Comparison of ENCODE assay signal across 8 cellular contexts in genomic region chr11:14422052-14422813, GRCh38.
A peak's percentile ranks its signal among the peaks of the same experiment; 100 is the strongest.
DNase-seq lines count a peak whose midpoint lies in the region; FAIRE-seq and TF ChIP-seq lines count a peak whose summit lies in the region.

No MANE protein-coding gene starts in this region.

- 17% methylated on average over 14 of the region's 15 CpGs for WGBS in SK-N-SH (ENCODE audit: low lambda C conversion rate)

- peak overlapping the region; percentile 30; the same call in 1 of the 2 replicates for H3K4me2 ChIP-seq in SK-N-SH

- H3K79me2 ChIP-seq in SK-N-SH (ENCODE audit: insufficient read depth) = no peaks in the 10 kb centered on the region

- H3F3A ChIP-seq in SK-N-SH (replicated peaks; ENCODE audit: insufficient read depth) = no peaks in the 10 kb centered on the region

- CTCF ChIA-PET in SK-N-SH (lab: Yijun Ruan, JAX) (interaction anchor here (0.8 to 8.8 kb wide), 5 partner anchors 31 to 120 kb away, joined by 3 to 62 read pairs (median 6); no protein-coding TSS in a partner anchor), GM10248 (lab: Yijun Ruan, JAX) (interaction anchor here (0.9 to 2.1 kb wide), 6 partner anchors 9 to 649 kb away, joined by 3 to 9 read pairs (median 3); no protein-coding TSS in a partner anchor)

- H3K27me3 Mint-ChIP-seq in nephron progenitor cell (ENCODE audit: low read depth, poor library complexity) = peaks cover 9% of the 10 kb centered on the region

- H4K20me1 ChIP-seq in SK-N-SH (ENCODE audit: insufficient read depth) = no peaks in the 10 kb centered on the region

- DNase-seq in 8988T = peak; percentile 45
- peak; percentile 88 for DNase-seq in HPDE6-E6E7 (ENCODE audit: extremely low spot score)
- peak; percentile 69 for DNase-seq in SK-N-SH
- DNase-seq in fibroblast of the conjunctiva (ENCODE audit: low read depth) = peak; percentile 99
- peak; percentile 59 for DNase-seq in nephron progenitor cell
- no peak for DNase-seq in putamen (ENCODE audit: low spot score)
- no peak for DNase-seq in GM10248 (ENCODE audit: extremely low spot score)
- DNase-seq in GM12891 (ENCODE audit: insufficient read length, low spot score) = no peak

- no peak overlapping the region for H3K4me3 Mint-ChIP-seq in nephron progenitor cell

- no peak overlapping the region for H2AFZ ChIP-seq in SK-N-SH (ENCODE audit: low read depth)

- no peak for FAIRE-seq in GM12891 (lab: Jason Lieb, UNC)

- H3K36me3 ChIP-seq in SK-N-SH (replicated peaks in 1 of 2; ENCODE audit: control insufficient read depth in 1 of 2, insufficient read depth in 2 of 2, low read length in 1 of 2) = no peaks in the 10 kb centered on the region

- no peak for TF ChIP-seq POLR2A in GM12891 (IDR thresholded peaks at IDR 0.05; ENCODE audit: low read depth, low read length)

- H3K4me1 ChIP-seq in SK-N-SH (ENCODE audit: control insufficient read depth in 1 of 2, insufficient read depth in 2 of 2, low read depth in 1 of 2, low read length in 1 of 2) = peaks cover 9 to 36% of the 10 kb centered on the region in 2 experiments; a peak in 3 of 4 replicates

- TF ChIP-seq CTCF in SK-N-SH (IDR thresholded peaks at IDR 0.05) (no peak), nephron progenitor cell (IDR thresholded peaks at IDR 0.05) (no peak), GM10248 (IDR thresholded peaks at IDR 0.05; ENCODE audit: control extremely low read depth, extremely low read depth, low read depth, missing control alignments) (no peak)

- TF ChIP-seq RAD21 in SK-N-SH (IDR thresholded peaks at IDR 0.05; ENCODE audit: low read length) = no peak

- peak; percentile 27 to 99; a peak in 3 of 4 replicates for TF ChIP-seq EP300 in SK-N-SH (IDR thresholded peaks at IDR 0.05; ENCODE audit: borderline replicate concordance in 1 of 2, low read depth in 1 of 2, low read length in 1 of 2)

- H3K9me2 ChIP-seq in SK-N-SH = no peaks in the 10 kb centered on the region

- no peak overlapping the region for H3K27ac Mint-ChIP-seq in nephron progenitor cell

- H3K27ac ChIP-seq in SK-N-SH (ENCODE audit: low read depth in 2 of 2, low read length in 1 of 2) = peak overlapping the region in 1 of 2 experiments; percentile 82; a peak in 3 of 4 replicates

- peak overlapping the region; percentile 17; the same call in 1 of the 2 replicates for H3K9ac ChIP-seq in SK-N-SH

- no peaks in the 10 kb centered on the region for H3K36me3 Mint-ChIP-seq in nephron progenitor cell (ENCODE audit: low read depth)

- no peaks in the 10 kb centered on the region for H3K27me3 ChIP-seq in SK-N-SH (ENCODE audit: insufficient read depth)

- no peak overlapping the region for H3K4me3 ChIP-seq in SK-N-SH (ENCODE audit: low read depth in 2 of 2, low read length in 1 of 2)

- no peaks in the 10 kb centered on the region for H3K9me3 Mint-ChIP-seq in nephron progenitor cell

- H3K4me1 Mint-ChIP-seq in nephron progenitor cell = no peaks in the 10 kb centered on the region

- H3K9me3 ChIP-seq in SK-N-SH = no peaks in the 10 kb centered on the region

- POLR2A ChIA-PET in SK-N-SH (lab: Yijun Ruan, JAX) (no interaction called here), GM10248 (lab: Yijun Ruan, JAX) (interaction anchor here (0.8 kb wide), 1 partner anchor 157 kb away, joined by 12 read pairs; no protein-coding TSS in a partner anchor)

TF ChIP-seq in SK-N-SH, 30 proteins besides CTCF, POLR2A, EP300 and RAD21 (continues in another document):
- peak; percentile 43; the same call in 1 of the 2 replicates for TF ChIP-seq RCOR1 (IDR thresholded peaks at IDR 0.05; ENCODE audit: low read length)
- peak; percentile 98 for TF ChIP-seq TCF12 (IDR thresholded peaks at IDR 0.05)
- TF ChIP-seq JUND (IDR thresholded peaks at IDR 0.05) = peak; percentile 99
- TF ChIP-seq FOXM1 (IDR thresholded peaks at IDR 0.05; ENCODE audit: low read depth) = peak; percentile 64; the same call in 1 of the 2 replicates
- TF ChIP-seq EZH2phosphoT487 (IDR thresholded peaks at IDR 0.05; ENCODE audit: borderline replicate concordance, low read depth) = no peak
- TF ChIP-seq TEAD4 (IDR thresholded peaks at IDR 0.05; ENCODE audit: borderline replicate concordance, insufficient read depth) = peak; percentile 100
- TF ChIP-seq YY1 (IDR thresholded peaks at IDR 0.05; ENCODE audit: low read depth) = 0 out of 2 replicates have a peak, but pooled peaks have one; percentile 45
- TF ChIP-seq NFIC (IDR thresholded peaks at IDR 0.05; ENCODE audit: borderline replicate concordance) = peak; percentile 98
- peak; percentile 82 for TF ChIP-seq MXI1 (IDR thresholded peaks at IDR 0.05; ENCODE audit: low read depth, low read length)
- no peak for TF ChIP-seq GATA2 (CRISPR knock-in tag; IDR thresholded peaks at IDR 0.05)
- peak; percentile 44; the same call in 1 of the 2 replicates for TF ChIP-seq TAF1 (IDR thresholded peaks at IDR 0.05; ENCODE audit: borderline replicate concordance, low read depth, low read length)
- TF ChIP-seq RFX5 (IDR thresholded peaks at IDR 0.05; ENCODE audit: low read length) = no peak
- peak; percentile 95 for TF ChIP-seq RXRA (IDR thresholded peaks at IDR 0.05; ENCODE audit: borderline replicate concordance, low read depth)
- 0 out of 2 replicates have a peak, but pooled peaks have one; percentile 32 for TF ChIP-seq ELF1 (IDR thresholded peaks at IDR 0.05)
- peak; percentile 100 for TF ChIP-seq FOSL2 (IDR thresholded peaks at IDR 0.05; ENCODE audit: borderline replicate concordance, low read depth)
- peak; percentile 15 for TF ChIP-seq CHD2 (IDR thresholded peaks at IDR 0.05; ENCODE audit: low read length, partially characterized antibody)
- peak; percentile 84 for TF ChIP-seq POLR2AphosphoS5 (IDR thresholded peaks at IDR 0.05; ENCODE audit: low read depth, low read length)
- no peak for TF ChIP-seq SMC3 (IDR thresholded peaks at IDR 0.05; ENCODE audit: low read depth, low read length)
- TF ChIP-seq FOXJ3 (CRISPR knock-in tag; IDR thresholded peaks at IDR 0.05) = no peak

TF ChIP-seq in GM12891, 5 proteins besides CTCF, POLR2A, EP300 and RAD21:
- no peak for TF ChIP-seq POU2F2 (IDR thresholded peaks at IDR 0.05; ENCODE audit: low read depth, low read length)
- no peak for TF ChIP-seq PAX5 (IDR thresholded peaks at IDR 0.05; ENCODE audit: insufficient read depth, low read length, severe bottlenecking)
- TF ChIP-seq POLR2AphosphoS5 (IDR thresholded peaks at IDR 0.05; ENCODE audit: low read depth, low read length) = no peak
- no peak for TF ChIP-seq TAF1 (IDR thresholded peaks at IDR 0.05; ENCODE audit: low read depth, low read length)
- no peak for TF ChIP-seq SPI1 (IDR thresholded peaks at IDR 0.05; ENCODE audit: low read depth, low read length)
TF ChIP-seq in GM12891: peak in this region for 0.

Comparison
In these comparisons a context has a peak if more than half of its experiments do, and no peak if none do; other contexts are left out.
1. DNase-seq: peak in 8988T (single experiment), HPDE6-E6E7 (single experiment), SK-N-SH (single experiment), fibroblast of the conjunctiva (single experiment) and nephron progenitor cell (single experiment); none in putamen (single experiment), GM10248 (single experiment) and GM12891 (single experiment).